Comparison of ENCODE assay signal across 15 cellular contexts in genomic region chr11:67433536-67434394, GRCh38. TPM values are rescaled to one million over a fixed set of nuclear protein-coding genes. Genes with fewer than 3 reads are reported as not detected.
DNase-seq lines count a peak whose midpoint lies in the region; ATAC-seq and TF ChIP-seq lines count a peak whose summit lies in the region.
"Had no signal": no experiment of that assay in that cellular context is flagged by ENCODE, and none has a peak within 500 bp of the region (broad histone marks: within the 10 kb centered on the region; RNA-seq: fewer than 3 reads in every experiment).

No MANE protein-coding gene starts in this region.

- peaks cover 57% of the 10 kb centered on the region for H3K36me3 Mint-ChIP-seq in activated CD4-positive, alpha-beta T cell treated with anti-CD3 and anti-CD28 coated beads, Interleukin-2, amount 10 ng/mL, durations not matched to agents 7 days and 5 days (ENCODE audit: low read depth)
- H3K36me3 Mint-ChIP-seq in activated naive CD8-positive, alpha-beta T cell, result no peaks in the 10 kb centered on the region
- peaks cover 97% of the 10 kb centered on the region for H3K36me3 Mint-ChIP-seq in stimulated activated effector memory CD8-positive, alpha-beta T cell treated with anti-CD3 and anti-CD28 coated beads, Interleukin-12 subunit alpha, Interleukin-12 subunit beta, amount 100 ng/mL, for 72 hours

- DNase-seq in activated CD4-positive, alpha-beta T cell treated with anti-CD3 and anti-CD28 coated beads, Interleukin-2, amount 10 ng/mL, durations not matched to agents 7 days and 5 days, result no peak
- DNase-seq in activated CD4-positive, alpha-beta T cell treated with anti-CD3 and anti-CD28 coated beads for 4 hours, result no peak
- DNase-seq in NB4 (ENCODE audit: low read depth) (peak; percentile 51), NCI-H128 (lab: John Stamatoyannopoulos, UW; ENCODE audit: unreplicated experiment) (no peak), cerebellum (ENCODE audit: low spot score) (no peak), WERI-Rb-1 (no peak)
- peak in 1 of 2 donors; percentile 72 for DNase-seq in stimulated activated effector memory CD8-positive, alpha-beta T cell treated with anti-CD3 and anti-CD28 coated beads, Interleukin-12 subunit alpha, Interleukin-12 subunit beta, amount 100 ng/mL, for 72 hours (ENCODE audit: low spot score in 2 of 2)
- DNase-seq: amygdala, DMS53, mammary epithelial cell, ovary, SK-N-SH, transverse colon had no signal

- TF ChIP-seq POLR2A in NB4 (IDR thresholded peaks at IDR 0.05; ENCODE audit: extremely low read depth, insufficient read length), result no peak

- no peaks in the 10 kb centered on the region for H3K9me3 ChIP-seq in WERI-Rb-1 (ENCODE audit: severe bottlenecking)
- H3K9me3 ChIP-seq: ovary, SK-N-SH, transverse colon had no signal

- H3K4me1 Mint-ChIP-seq in activated CD4-positive, alpha-beta T cell treated with anti-CD3 and anti-CD28 coated beads, Interleukin-2, amount 10 ng/mL, durations not matched to agents 7 days and 5 days, result peaks cover 56% of the 10 kb centered on the region
- peaks cover 54% of the 10 kb centered on the region for H3K4me1 Mint-ChIP-seq in activated naive CD8-positive, alpha-beta T cell (ENCODE audit: low read depth)
- H3K4me1 Mint-ChIP-seq in stimulated activated effector memory CD8-positive, alpha-beta T cell treated with anti-CD3 and anti-CD28 coated beads, Interleukin-12 subunit alpha, Interleukin-12 subunit beta, amount 100 ng/mL, for 72 hours, result peaks cover 54% of the 10 kb centered on the region

- H3K27ac ChIP-seq in WERI-Rb-1, result no peak overlapping the region
- H3K27ac ChIP-seq: ovary, transverse colon had no signal

- no peaks in the 10 kb centered on the region for H3K27me3 Mint-ChIP-seq in activated CD4-positive, alpha-beta T cell treated with anti-CD3 and anti-CD28 coated beads, Interleukin-2, amount 10 ng/mL, durations not matched to agents 7 days and 5 days
- H3K27me3 Mint-ChIP-seq in activated naive CD8-positive, alpha-beta T cell, result no peaks in the 10 kb centered on the region
- H3K27me3 Mint-ChIP-seq: dendritic cell treated with granulocyte-macrophage colony-stimulating factor and Interleukin-4, amounts not matched to agents 40 ng/mL and 50 ng/mL, for 4 days had no signal

- no peaks in the 10 kb centered on the region for H3K27me3 ChIP-seq in WERI-Rb-1 (ENCODE audit: insufficient read depth, low read depth, severe bottlenecking)
- H3K27me3 ChIP-seq: ovary, transverse colon had no signal

- CTCF ChIA-PET in activated CD4-positive, alpha-beta T cell treated with anti-CD3 and anti-CD28 coated beads, Interleukin-2, amount 10 ng/mL, durations not matched to agents 7 days and 5 days (lab: Charles Lee), result interaction anchor here (1.0 to 2.1 kb wide), 3 partner anchors 20 to 32 kb away, joined by 3 to 7 read pairs (median 5); partner anchors contain the start of genes PPP1CA and TBC1D10C

- H3K36me3 ChIP-seq in WERI-Rb-1, result peaks cover 79% of the 10 kb centered on the region
- H3K36me3 ChIP-seq: ovary had no signal

- H3K4me3 Mint-ChIP-seq in activated CD4-positive, alpha-beta T cell treated with anti-CD3 and anti-CD28 coated beads, Interleukin-2, amount 10 ng/mL, durations not matched to agents 7 days and 5 days, result peak overlapping the region; percentile 38
- peak overlapping the region; percentile 60 for H3K4me3 Mint-ChIP-seq in activated naive CD8-positive, alpha-beta T cell
- H3K4me3 Mint-ChIP-seq in stimulated activated effector memory CD8-positive, alpha-beta T cell treated with anti-CD3 and anti-CD28 coated beads, Interleukin-12 subunit alpha, Interleukin-12 subunit beta, amount 100 ng/mL, for 72 hours, result peak overlapping the region; percentile 95
- H3K4me3 Mint-ChIP-seq: dendritic cell treated with granulocyte-macrophage colony-stimulating factor and Interleukin-4, amounts not matched to agents 40 ng/mL and 50 ng/mL, for 4 days had no signal

- POLR2A ChIA-PET in activated CD4-positive, alpha-beta T cell treated with anti-CD3 and anti-CD28 coated beads, Interleukin-2, amount 10 ng/mL, durations not matched to agents 7 days and 5 days (lab: Charles Lee), result interaction anchor here (0.6 to 1.0 kb wide), 2 partner anchors 30 to 1914 kb away, joined by 3 to 9 read pairs; partner anchors contain the start of gene TBC1D10C

- H3K9me3 Mint-ChIP-seq in activated CD4-positive, alpha-beta T cell treated with anti-CD3 and anti-CD28 coated beads, Interleukin-2, amount 10 ng/mL, durations not matched to agents 7 days and 5 days, result no peaks in the 10 kb centered on the region
- no peaks in the 10 kb centered on the region for H3K9me3 Mint-ChIP-seq in activated naive CD8-positive, alpha-beta T cell (ENCODE audit: low read depth)
- H3K9me3 Mint-ChIP-seq in stimulated activated effector memory CD8-positive, alpha-beta T cell treated with anti-CD3 and anti-CD28 coated beads, Interleukin-12 subunit alpha, Interleukin-12 subunit beta, amount 100 ng/mL, for 72 hours, result no peaks in the 10 kb centered on the region
- H3K9me3 Mint-ChIP-seq: dendritic cell treated with granulocyte-macrophage colony-stimulating factor and Interleukin-4, amounts not matched to agents 40 ng/mL and 50 ng/mL, for 4 days had no signal

- TF ChIP-seq CTCF in NB4 (IDR thresholded peaks at IDR 0.05; ENCODE audit: low read depth, low read length), result no peak
- no peak for TF ChIP-seq CTCF in WERI-Rb-1 (IDR thresholded peaks at IDR 0.05; ENCODE audit: low read depth, low read length)

- ATAC-seq in stimulated activated effector memory CD8-positive, alpha-beta T cell treated with anti-CD3 and anti-CD28 coated beads, Interleukin-12 subunit alpha, Interleukin-12 subunit beta, amount 100 ng/mL, for 72 hours, result peak; percentile 42

- H3K4me3 ChIP-seq in NB4 (ENCODE audit: low read depth, low read length) (no peak overlapping the region), WERI-Rb-1 (ENCODE audit: low read depth, low read length) (no peak overlapping the region)
- H3K4me3 ChIP-seq: ovary, transverse colon had no signal

- H3K27ac Mint-ChIP-seq in activated CD4-positive, alpha-beta T cell treated with anti-CD3 and anti-CD28 coated beads, Interleukin-2, amount 10 ng/mL, durations not matched to agents 7 days and 5 days, result peak overlapping the region; percentile 68
- H3K27ac Mint-ChIP-seq in activated naive CD8-positive, alpha-beta T cell, result peak overlapping the region; percentile 84
- H3K27ac Mint-ChIP-seq in stimulated activated effector memory CD8-positive, alpha-beta T cell treated with anti-CD3 and anti-CD28 coated beads, Interleukin-12 subunit alpha, Interleukin-12 subunit beta, amount 100 ng/mL, for 72 hours, result peak overlapping the region; percentile 94
- H3K27ac Mint-ChIP-seq: dendritic cell treated with granulocyte-macrophage colony-stimulating factor and Interleukin-4, amounts not matched to agents 40 ng/mL and 50 ng/mL, for 4 days had no signal

RNA-seq across cellular contexts. Expression of gene PTPRCAP, which starts 3.7 kb away (rescaled TPM):
- total RNA-seq in activated CD4-positive, alpha-beta T cell treated with anti-CD3 and anti-CD28 coated beads, Interleukin-2, amount 10 ng/mL, durations not matched to agents 7 days and 5 days, result 100 to 1,000 TPM; 328 to 389 TPM
- total RNA-seq in cerebellum, result 0.91 TPM

RNA-seq across cellular contexts. Expression of gene RPS6KB2, which starts 5.5 kb away (rescaled TPM):
- 10 to 100 TPM; 57.5 to 68.1 TPM for total RNA-seq in activated CD4-positive, alpha-beta T cell treated with anti-CD3 and anti-CD28 coated beads, Interleukin-2, amount 10 ng/mL, durations not matched to agents 7 days and 5 days
- total RNA-seq in cerebellum, result 15.8 TPM

RNA-seq across cellular contexts. Expression of gene CORO1B, which starts 9.5 kb away (rescaled TPM):
- 100 to 1,000 TPM; 191 to 252 TPM for total RNA-seq in activated CD4-positive, alpha-beta T cell treated with anti-CD3 and anti-CD28 coated beads, Interleukin-2, amount 10 ng/mL, durations not matched to agents 7 days and 5 days
- 18.6 TPM for total RNA-seq in cerebellum

RNA-seq across cellular contexts. Expression of gene CARNS1, which starts 18.3 kb away (rescaled TPM):
- total RNA-seq in activated CD4-positive, alpha-beta T cell treated with anti-CD3 and anti-CD28 coated beads, Interleukin-2, amount 10 ng/mL, durations not matched to agents 7 days and 5 days, result 1 to 10 TPM; 1.2 to 1.9 TPM
- 0.18 TPM for total RNA-seq in cerebellum

RNA-seq across cellular contexts. Expression of gene GPR152, which starts 18.8 kb away (rescaled TPM):
- not detected for total RNA-seq in activated CD4-positive, alpha-beta T cell treated with anti-CD3 and anti-CD28 coated beads, Interleukin-2, amount 10 ng/mL, durations not matched to agents 7 days and 5 days
- not detected for total RNA-seq in cerebellum
- total RNA-seq: mammary epithelial cell, transverse colon had no signal

Comparison
In these comparisons a context has a peak if more than half of its experiments do, and no peak if none do; other contexts are left out.
1. H3K4me3 Mint-ChIP-seq: peak in every context shown above with its lines; median percentile 95 in stimulated activated effector memory CD8-positive, alpha-beta T cell treated with anti-CD3 and anti-CD28 coated beads, Interleukin-12 subunit alpha, Interleukin-12 subunit beta, amount 100 ng/mL, for 72 hours; 60 in activated naive CD8-positive, alpha-beta T cell; 38 in activated CD4-positive, alpha-beta T cell treated with anti-CD3 and anti-CD28 coated beads, Interleukin-2, amount 10 ng/mL, durations not matched to agents 7 days and 5 days.
2. RNA of gene PTPRCAP, which starts 3.7 kb away (total RNA-seq): 328 to 389 TPM in activated CD4-positive, alpha-beta T cell treated with anti-CD3 and anti-CD28 coated beads, Interleukin-2, amount 10 ng/mL, durations not matched to agents 7 days and 5 days; 0.91 TPM in cerebellum (single experiment); every median in the first group is over 100 times any median in the second.
3. Peak in every context shown above with its lines, with median percentiles within 50 percentile points of each other: H3K27ac Mint-ChIP-seq.